ENCODE assay signal across 2 cellular contexts in genomic region chr15:78779975-78780374, GRCh38. TPM values are rescaled to one million over a fixed set of nuclear protein-coding genes. Genes with fewer than 3 reads are reported as not detected.
"Had no signal": no experiment of that assay in that cellular context is flagged by ENCODE, and none has a peak within 500 bp of the region (broad histone marks: within the 10 kb centered on the region; RNA-seq: fewer than 3 reads in every experiment).

No MANE protein-coding gene starts in this region.

RNA-seq across cellular contexts. Expression of gene ADAMTS7, which starts 31.3 kb away (rescaled TPM):
- total RNA-seq: activated CD8-positive, alpha-beta T cell treated with anti-CD3 and anti-CD28 coated beads, Interleukin-2, amount 10 ng/mL, durations not matched to agents 7 days and 5 days; T-helper 17 cell had no signal
